8 cellular contexts compared by ENCODE assay signal in the genomic region with DNA sequence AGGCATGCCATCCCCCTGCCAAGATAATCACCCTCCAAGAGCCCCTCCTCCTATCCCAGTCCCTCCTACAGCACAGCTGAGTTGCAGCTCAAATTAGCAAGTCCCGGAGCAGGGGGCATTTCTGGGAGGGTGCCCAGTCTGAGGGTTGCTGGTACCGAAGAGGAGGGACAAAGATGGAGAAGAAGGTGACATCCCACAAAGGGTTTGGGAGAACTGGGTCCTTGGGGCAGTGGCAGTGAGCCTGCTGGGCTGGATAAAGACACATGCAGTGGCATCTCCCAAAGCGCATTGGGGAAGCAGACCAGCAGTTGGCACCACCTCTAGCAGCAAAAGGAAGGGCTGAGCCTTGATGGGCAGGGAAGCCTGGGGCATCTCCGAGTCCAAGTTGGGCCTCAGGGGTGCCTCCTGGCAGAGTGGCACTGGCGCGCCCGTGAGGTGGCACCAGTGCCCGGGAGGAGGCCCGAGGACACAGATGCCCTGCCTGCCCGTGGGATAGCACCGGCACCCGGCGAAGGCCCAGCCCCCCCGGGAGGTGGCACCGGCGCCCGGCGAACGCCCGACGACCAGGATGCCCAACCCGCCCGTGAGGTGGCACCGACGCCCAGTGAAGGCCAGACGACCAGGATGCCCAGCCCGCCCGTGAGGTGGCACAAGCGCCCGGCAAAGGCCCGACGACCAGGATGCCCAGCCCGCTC. TPM values are rescaled to one million over a fixed set of nuclear protein-coding genes. Genes with fewer than 3 reads are reported as not detected.
DNase-seq lines count a peak whose midpoint lies in the region; ATAC-seq, FAIRE-seq and TF ChIP-seq lines count a peak whose summit lies in the region.

No MANE protein-coding gene starts in this region.

- no peak for FAIRE-seq in bronchial epithelial cell (lab: Jason Lieb, UNC)

- DNase-seq in DND-41, result peak; percentile 15
- no peak for DNase-seq in bronchial epithelial cell (ENCODE audit: low read depth)
- DNase-seq in left colon, result peak; percentile 49 to 58
- DNase-seq in SHP77 (lab: John Stamatoyannopoulos, UW), result no peak

- TF ChIP-seq CTCF in DND-41 (IDR thresholded peaks at IDR 0.05; ENCODE audit: borderline replicate concordance, extremely low read depth, low read length, poor library complexity, severe bottlenecking) (no peak), OCI-LY3 (IDR thresholded peaks at IDR 0.05; ENCODE audit: low read depth, low read length) (no peak), bronchial epithelial cell (IDR thresholded peaks at IDR 0.05; ENCODE audit: insufficient read depth, low read length, severe bottlenecking) (peak; percentile 8)

- ATAC-seq in DND-41 (ENCODE audit: insufficient read depth, low read depth) (no peak), left colon (peak; percentile 27), HG02678 (IDR thresholded peaks at IDR 0.05; ENCODE audit: unreplicated experiment) (no peak), HG03108 (IDR thresholded peaks at IDR 0.05; ENCODE audit: unreplicated experiment) (no peak)

- intact Hi-C loops in left colon (cut with DNase I, micrococcal nuclease), result no loop called here

- H3K9me3 ChIP-seq in DND-41 (ENCODE audit: insufficient read depth, low read length, severe bottlenecking) (no peaks in the 10 kb centered on the region), OCI-LY3 (ENCODE audit: insufficient read depth, low read length) (no peaks in the 10 kb centered on the region)

- H3K9me3 Mint-ChIP-seq in stimulated activated naive CD8-positive, alpha-beta T cell treated with anti-CD3 and anti-CD28 coated beads, Interleukin-15, Interleukin-2, amounts not matched to agents 100 ng/mL and 50 ng/mL, for 24 hours, result no peaks in the 10 kb centered on the region

- H3K9ac ChIP-seq in DND-41 (ENCODE audit: low read depth, low read length), result peak overlapping the region; percentile 69
- 0 out of 2 replicates have a peak overlapping the region, but pooled peaks have one; percentile 32 for H3K9ac ChIP-seq in OCI-LY3 (ENCODE audit: low read length)

- peak overlapping the region; percentile 68 to 79; a peak in 3 of 4 replicates for H3K4me3 ChIP-seq in DND-41 (ENCODE audit: low read depth in 1 of 2, low read length in 2 of 2)
- peak overlapping the region; percentile 76 for H3K4me3 ChIP-seq in OCI-LY3 (ENCODE audit: low read length)
- peak overlapping the region; percentile 78 for H3K4me3 ChIP-seq in bronchial epithelial cell (ENCODE audit: low read depth, low read length)

- H3K4me1 Mint-ChIP-seq in stimulated activated naive CD8-positive, alpha-beta T cell treated with anti-CD3 and anti-CD28 coated beads, Interleukin-15, Interleukin-2, amounts not matched to agents 100 ng/mL and 50 ng/mL, for 24 hours (ENCODE audit: low read depth), result peaks cover 47% of the 10 kb centered on the region

- peak overlapping the region; percentile 34; the same call in 1 of the 2 replicates for H3K27ac ChIP-seq in DND-41 (ENCODE audit: low read length)
- H3K27ac ChIP-seq in OCI-LY3 (ENCODE audit: low read length), result no peak overlapping the region

- H3K36me3 Mint-ChIP-seq in stimulated activated naive CD8-positive, alpha-beta T cell treated with anti-CD3 and anti-CD28 coated beads, Interleukin-15, Interleukin-2, amounts not matched to agents 100 ng/mL and 50 ng/mL, for 24 hours (ENCODE audit: low read depth), result no peaks in the 10 kb centered on the region

- peaks cover 7% of the 10 kb centered on the region; the same call in 1 of the 2 replicates for H4K20me1 ChIP-seq in DND-41 (ENCODE audit: insufficient read depth, low read length)
- no peaks in the 10 kb centered on the region for H4K20me1 ChIP-seq in OCI-LY3 (ENCODE audit: insufficient read depth, low read length)

- H3K27me3 ChIP-seq in DND-41 (ENCODE audit: insufficient read depth, low read length, poor library complexity) (no peaks in the 10 kb centered on the region), OCI-LY3 (ENCODE audit: low read depth, low read length) (no peaks in the 10 kb centered on the region), bronchial epithelial cell (ENCODE audit: control insufficient read depth, insufficient read depth, low read length) (no peaks in the 10 kb centered on the region)

- H3K4me2 ChIP-seq in DND-41 (ENCODE audit: insufficient read depth, low read length) (peak overlapping the region; percentile 99), OCI-LY3 (ENCODE audit: low read length) (peak overlapping the region; percentile 49)

- H3K36me3 ChIP-seq in DND-41 (ENCODE audit: insufficient read depth, low read length), result no peaks in the 10 kb centered on the region
- H3K36me3 ChIP-seq in OCI-LY3 (replicated peaks; ENCODE audit: low read depth, low read length), result no peaks in the 10 kb centered on the region
- H3K36me3 ChIP-seq in bronchial epithelial cell (ENCODE audit: control insufficient read depth, insufficient read depth, low read length), result no peaks in the 10 kb centered on the region

- peak overlapping the region; percentile 23 for H3K27ac Mint-ChIP-seq in stimulated activated naive CD8-positive, alpha-beta T cell treated with anti-CD3 and anti-CD28 coated beads, Interleukin-15, Interleukin-2, amounts not matched to agents 100 ng/mL and 50 ng/mL, for 24 hours

- H3K79me2 ChIP-seq in DND-41 (ENCODE audit: insufficient read depth, low read length) (peaks cover 16% of the 10 kb centered on the region), OCI-LY3 (ENCODE audit: low read length) (no peaks in the 10 kb centered on the region)

- H3K4me1 ChIP-seq in DND-41 (ENCODE audit: insufficient read depth, low read length) (peaks cover 26% of the 10 kb centered on the region), OCI-LY3 (ENCODE audit: low read length) (peaks cover 3% of the 10 kb centered on the region)

- H2AFZ ChIP-seq in DND-41 (ENCODE audit: low read depth, low read length) (peak overlapping the region; percentile 82), OCI-LY3 (ENCODE audit: low read depth, low read length) (no peak overlapping the region)

- H3K27me3 Mint-ChIP-seq in stimulated activated naive CD8-positive, alpha-beta T cell treated with anti-CD3 and anti-CD28 coated beads, Interleukin-15, Interleukin-2, amounts not matched to agents 100 ng/mL and 50 ng/mL, for 24 hours, result no peaks in the 10 kb centered on the region

- peak overlapping the region; percentile 81 for H3K4me3 Mint-ChIP-seq in stimulated activated naive CD8-positive, alpha-beta T cell treated with anti-CD3 and anti-CD28 coated beads, Interleukin-15, Interleukin-2, amounts not matched to agents 100 ng/mL and 50 ng/mL, for 24 hours

RNA-seq across cellular contexts. Expression of gene TOM1L2, which starts 0.6 kb away (rescaled TPM):
- total RNA-seq in bronchial epithelial cell (12.4 and 17.8 TPM in 2 replicates), left colon (10 to 100 TPM; 55.5 to 72.9 TPM)

RNA-seq across cellular contexts. Expression of gene DRC3, which starts 1.1 kb away (rescaled TPM):
- total RNA-seq in bronchial epithelial cell (under 0.01 and 0.13 TPM in 2 replicates), left colon (1 to 10 TPM in 1 of 2 donors, under 1 TPM in 1; 0.61 to 1.3 TPM)

Comparison
In these comparisons a context has a peak if more than half of its experiments do, and no peak if none do; other contexts are left out.
1. DNase-seq: peak in DND-41 (single experiment) and left colon (2 of 2); none in bronchial epithelial cell (single experiment) and SHP77 (0 of 2).
2. Peak in every context shown above with its lines, with median percentiles within 50 percentile points of each other: H3K4me3 ChIP-seq.